Comparison of ENCODE assay signal across 8 cellular contexts in genomic region chr5:44885903-44886302, GRCh38.
A peak's percentile ranks its signal among the peaks of the same experiment; 100 is the strongest.
DNase-seq lines count a peak whose midpoint lies in the region; ATAC-seq, FAIRE-seq and TF ChIP-seq lines count a peak whose summit lies in the region.

No MANE protein-coding gene starts in this region.

- TF ChIP-seq CTCF in H1 (IDR thresholded peaks at IDR 0.05; ENCODE audit: control extremely low read depth in 1 of 3, insufficient read depth in 1 of 3, low read depth in 1 of 3, low read length in 3 of 3), result no peak
- TF ChIP-seq CTCF in esophagus muscularis mucosa (IDR thresholded peaks at IDR 0.05), result no peak

- POLR2A ChIA-PET in H1 (lab: Charles Lee; ENCODE audit: partially characterized antibody), result no interaction called here

- ATAC-seq in GM18520 (IDR thresholded peaks at IDR 0.05; ENCODE audit: unreplicated experiment) (peak; percentile 88), GM21576 (IDR thresholded peaks at IDR 0.05; ENCODE audit: unreplicated experiment) (peak; percentile 96), HG03442 (IDR thresholded peaks at IDR 0.05; ENCODE audit: unreplicated experiment) (peak; percentile 89)

- H4K20me1 ChIP-seq in H1 (replicated peaks in 1 of 2; ENCODE audit: control insufficient read depth in 1 of 2, insufficient read depth in 2 of 2, low read length in 2 of 2), result no peaks in the 10 kb centered on the region

- WGBS in H1 (ENCODE audit: extremely low coverage in 1 of 2, insufficient coverage in 1 of 2, insufficient read length in 1 of 2, insufficient replicate concordance in 2 of 2, low coverage in 1 of 2, low lambda C conversion rate in 2 of 2, missing lambda C conversion rate in 1 of 2), 2 experiments, result 89% methylated on average over 1 of the region's 1 CpG; no CpG with 5 or more reads in 1 of the 2 experiments
- WGBS in esophagus muscularis mucosa, result 64% methylated on average over 1 of the region's 1 CpG

- no peak overlapping the region for H4K8ac ChIP-seq in H1 (ENCODE audit: extremely low read depth, insufficient read depth, low read length)

- intact Hi-C loops in esophagus muscularis mucosa (cut with DNase I), result no loop called here

- no peak overlapping the region for H3K18ac ChIP-seq in H1 (ENCODE audit: extremely low read depth, low read length)

- H3K27me3 ChIP-seq in H1 (replicated peaks in 1 of 4; ENCODE audit: control insufficient read depth in 3 of 4, extremely low read depth in 1 of 4, insufficient read depth in 3 of 4, low read length in 3 of 4) (no peaks in the 10 kb centered on the region), esophagus muscularis mucosa (no peaks in the 10 kb centered on the region)

- no peak overlapping the region for H3K23ac ChIP-seq in H1 (ENCODE audit: insufficient read length)

- H2BK15ac ChIP-seq in H1 (ENCODE audit: low read length), result no peak overlapping the region

- no peak for TF ChIP-seq RAD21 in H1 (IDR thresholded peaks at IDR 0.05 in 1 of 2, conservative IDR thresholded peaks at IDR 0.05 in 1 of 2; ENCODE audit: low read depth in 2 of 2, low read length in 2 of 2)

- H2BK20ac ChIP-seq in H1 (ENCODE audit: low read length), result no peak overlapping the region

- H3K9me3 ChIP-seq in H1 (ENCODE audit: insufficient read depth in 2 of 2, low read depth in 1 of 2, low read length in 1 of 2) (peaks cover 0 to 7% of the 10 kb centered on the region in 2 experiments; a peak in 1 of 4 replicates), esophagus muscularis mucosa (no peaks in the 10 kb centered on the region)

- H2AK5ac ChIP-seq in H1 (ENCODE audit: low read depth, low read length), result no peak overlapping the region

- no peaks in the 10 kb centered on the region for H3K79me1 ChIP-seq in H1 (ENCODE audit: low read depth, low read length)

- no peak overlapping the region for H2BK12ac ChIP-seq in H1 (ENCODE audit: low read depth, low read length)

- no peak overlapping the region for H3K4me3 ChIP-seq in H1 (ENCODE audit: extremely low read depth in 1 of 4, insufficient read depth in 2 of 4, low read depth in 3 of 4, low read length in 4 of 4)
- no peak overlapping the region for H3K4me3 ChIP-seq in esophagus muscularis mucosa

- no peak for FAIRE-seq in H1 (lab: Jason Lieb, UNC)

- no peak overlapping the region for H2BK120ac ChIP-seq in H1 (replicated peaks; ENCODE audit: low read depth, low read length)

- H3K56ac ChIP-seq in H1 (replicated peaks; ENCODE audit: insufficient read length, low read depth, low read length), result no peak overlapping the region

- CTCF ChIA-PET in H1 (lab: Charles Lee; ENCODE audit: partially characterized antibody), result interaction anchor here (0.5 kb wide), 1 partner anchor 10 kb away, joined by 3 read pairs; no protein-coding TSS in a partner anchor

- no peak for TF ChIP-seq POLR2A in H1 (IDR thresholded peaks at IDR 0.05; ENCODE audit: control extremely low read depth in 1 of 2, low read depth in 2 of 2, low read length in 2 of 2)
- no peak for TF ChIP-seq POLR2A in esophagus muscularis mucosa (IDR thresholded peaks at IDR 0.05; ENCODE audit: low read depth)

- H3K36me3 ChIP-seq in H1 (ENCODE audit: control insufficient read depth in 2 of 4, insufficient read depth in 4 of 4, low read length in 3 of 4) (no peaks in the 10 kb centered on the region), esophagus muscularis mucosa (no peaks in the 10 kb centered on the region)

- H3K27ac ChIP-seq in H1 (ENCODE audit: low read depth, low read length), result no peak overlapping the region
- no peak overlapping the region for H3K27ac ChIP-seq in esophagus muscularis mucosa (replicated peaks in 1 of 4)

- no peak overlapping the region for H3K9ac ChIP-seq in H1 (replicated peaks in 1 of 4; ENCODE audit: extremely low read depth in 1 of 4, low read depth in 3 of 4, low read length in 3 of 4)

- no peak overlapping the region for H4K5ac ChIP-seq in H1 (ENCODE audit: insufficient read length, low read depth, low read length)

- H3K4ac ChIP-seq in H1 (replicated peaks; ENCODE audit: insufficient read length, low read depth, low read length), result no peak overlapping the region

- DNase-seq in H1 (ENCODE audit: low read depth in 1 of 2, low spot score in 2 of 2), result no peak
- no peak for DNase-seq in NCI-H82 (lab: John Stamatoyannopoulos, UW)
- no peak for DNase-seq in esophagus muscularis mucosa (ENCODE audit: extremely low spot score)
- no peak for DNase-seq in activated CD4-positive, alpha-beta T cell treated with anti-CD3 and anti-CD28 coated beads for 48 hours
- no peak for DNase-seq in nucleus accumbens (lab: John Stamatoyannopoulos, UW)

- H3K79me2 ChIP-seq in H1 (ENCODE audit: control insufficient read depth in 1 of 2, insufficient read depth in 2 of 2, low read length in 2 of 2), result no peaks in the 10 kb centered on the region

- no peak overlapping the region for H2BK5ac ChIP-seq in H1 (ENCODE audit: low read depth, low read length)

- H2AFZ ChIP-seq in H1 (ENCODE audit: low read length), result no peak overlapping the region

- H3K14ac ChIP-seq in H1 (ENCODE audit: insufficient read length), result no peak overlapping the region

- TF ChIP-seq EP300 in H1 (IDR thresholded peaks at IDR 0.05; ENCODE audit: borderline replicate concordance in 1 of 2, low read depth in 2 of 2, low read length in 2 of 2) (no peak), esophagus muscularis mucosa (IDR thresholded peaks at IDR 0.05) (no peak)

- H3K4me1 ChIP-seq in H1 (replicated peaks in 1 of 4; ENCODE audit: control insufficient read depth in 3 of 4, insufficient read depth in 4 of 4, low read length in 3 of 4), result no peaks in the 10 kb centered on the region
- H3K4me1 ChIP-seq in esophagus muscularis mucosa, result no peaks in the 10 kb centered on the region

- no peak overlapping the region for H4K91ac ChIP-seq in H1 (replicated peaks; ENCODE audit: insufficient read length, low read length)

- no peaks in the 10 kb centered on the region; the same call in 1 of the 2 replicates for H3K23me2 ChIP-seq in H1 (ENCODE audit: low read depth, low read length)

- no peak overlapping the region for H3K4me2 ChIP-seq in H1 (ENCODE audit: insufficient read depth in 1 of 2, low read depth in 2 of 2, low read length in 2 of 2)

TF ChIP-seq in H1, 55 proteins besides CTCF, POLR2A, EP300 and RAD21:
- TF ChIP-seq USF2 (IDR thresholded peaks at IDR 0.05; ENCODE audit: low read length) (no peak), MAFK (IDR thresholded peaks at IDR 0.05; ENCODE audit: low read depth, low read length) (peak; percentile 47; the same call in 1 of the 2 replicates)
